In the genomic region with DNA sequence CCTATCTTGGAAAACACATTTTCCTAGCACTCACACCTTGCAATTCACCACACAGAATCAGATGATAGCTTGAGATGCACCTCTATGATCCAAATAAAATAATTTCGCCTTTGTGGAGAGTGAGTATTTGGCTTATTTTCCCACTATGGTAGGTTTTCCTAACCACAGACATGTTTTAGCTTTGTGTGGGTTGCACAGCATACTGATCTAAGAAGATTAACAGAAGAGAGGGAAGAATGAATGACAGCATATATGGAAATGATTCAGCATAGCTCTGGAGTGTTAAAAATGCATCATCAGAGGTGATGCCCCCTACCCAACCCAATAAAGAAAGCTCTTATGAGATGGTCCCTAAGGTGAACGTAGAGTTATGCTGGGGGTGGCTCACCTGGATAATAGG, we compare ENCODE assay signal across 7 cellular contexts.
"Had no signal": no experiment of that assay in that cellular context is flagged by ENCODE, and none has a peak within 500 bp of the region (broad histone marks: within the 10 kb centered on the region; RNA-seq: fewer than 3 reads in every experiment).

No MANE protein-coding gene starts in this region.

- H3K36me3 Mint-ChIP-seq: IgD-negative memory B cell had no signal

- H3K4me3 ChIP-seq: GM23248, HAP-1 had no signal

- DNase-seq: GM23248, GOT3, H7, HFFc6 had no signal

- H2AFZ ChIP-seq: GM23248 had no signal

- H3K27me3 Mint-ChIP-seq: IgD-negative memory B cell had no signal

- H3K9me3 ChIP-seq: HAP-1 had no signal

- H3K36me3 ChIP-seq: HAP-1 had no signal

- H3K27ac Mint-ChIP-seq: HFFc6, IgD-negative memory B cell had no signal

- H3K4me1 ChIP-seq: HAP-1 had no signal

- H3K4me3 Mint-ChIP-seq: HFFc6, IgD-negative memory B cell had no signal

- H3K9ac ChIP-seq: GM23248 had no signal

- H3K4me1 Mint-ChIP-seq: IgD-negative memory B cell had no signal

- H3K9me3 Mint-ChIP-seq: IgD-negative memory B cell had no signal

- H3K27ac ChIP-seq: GM23248, HL-60 had no signal
